Comparison of ENCODE assay signal across 18 cellular contexts in the genomic region with DNA sequence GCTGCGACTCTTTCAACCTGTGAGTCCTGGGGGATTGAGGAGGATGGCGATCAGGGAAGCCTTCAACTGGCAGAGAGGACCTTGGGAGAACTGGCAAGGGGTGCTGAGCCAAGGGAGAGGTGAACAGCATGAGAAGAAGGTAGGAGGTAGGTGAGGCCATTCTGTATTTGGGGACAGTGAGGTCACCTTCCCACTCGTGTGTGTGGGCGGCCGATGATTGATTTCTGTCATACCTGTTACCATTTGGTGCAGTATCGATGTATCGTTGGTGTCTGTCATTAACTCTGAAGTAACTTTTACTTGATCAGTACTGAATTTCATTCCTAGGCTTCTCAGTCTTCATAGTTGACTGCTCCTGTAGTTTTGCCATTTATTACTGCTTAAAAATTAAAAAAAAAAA. TPM values are rescaled to one million over a fixed set of nuclear protein-coding genes. Genes with fewer than 3 reads are reported as not detected.
DNase-seq lines count a peak whose midpoint lies in the region; ATAC-seq and TF ChIP-seq lines count a peak whose summit lies in the region.
"Had no signal": no experiment of that assay in that cellular context is flagged by ENCODE, and none has a peak within 500 bp of the region (broad histone marks: within the 10 kb centered on the region; RNA-seq: fewer than 3 reads in every experiment).

No MANE protein-coding gene starts in this region.

- H3K27me3 ChIP-seq in SJCRH30: peaks cover 8% of the 10 kb centered on the region; the same call in 1 of the 2 replicates
- H3K27me3 ChIP-seq: BLaER1 treated with 17β-estradiol and CSF1 and Interleukin-3, amounts not matched to agents 10 nM and 100 nM; MG63 had no signal

- H3K9me3 Mint-ChIP-seq in T-helper 2 cell treated with Interferon-gamma antibody and Interleukin-4, amounts not matched to agents 5 μg/mL and 100 μg/mL, for 36 hours: no peaks in the 10 kb centered on the region
- H3K9me3 Mint-ChIP-seq in central memory CD8-positive, alpha-beta T cell: no peaks in the 10 kb centered on the region

- peaks cover 59% of the 10 kb centered on the region for H3K4me1 Mint-ChIP-seq in T-helper 2 cell treated with Interferon-gamma antibody and Interleukin-4, amounts not matched to agents 5 μg/mL and 100 μg/mL, for 36 hours (ENCODE audit: low read depth)
- peaks cover 50% of the 10 kb centered on the region for H3K4me1 Mint-ChIP-seq in central memory CD8-positive, alpha-beta T cell

- TF ChIP-seq CTCF in GM20000 (IDR thresholded peaks at IDR 0.05; ENCODE audit: extremely low read depth, missing control alignments): no peak

- peak; percentile 10 for DNase-seq in GM20000 (ENCODE audit: low spot score)
- DNase-seq in T-helper 2 cell treated with Interferon-gamma antibody and Interleukin-4, amounts not matched to agents 5 μg/mL and 100 μg/mL, for 36 hours (ENCODE audit: low spot score): no peak
- no peak for DNase-seq in central memory CD8-positive, alpha-beta T cell (ENCODE audit: low spot score in 2 of 2)
- DNase-seq in stimulated activated CD4-positive, alpha-beta T cell treated with anti-CD3 and anti-CD28 coated beads, Interleukin-4, amount 100 ng/mL, for 4 hours: peak; percentile 41 to 43
- no peak for DNase-seq in SJCRH30
- no peak for DNase-seq in HT-29 (ENCODE audit: low spot score)
- DNase-seq: cortex of kidney, heart right ventricle, MG63, NCI-H2081 treated with DMSO at 0.1 percent for 48 hours, NCI-H774, pancreas had no signal

- H3K9me3 ChIP-seq in SJCRH30 (replicated peaks): no peaks in the 10 kb centered on the region
- H3K9me3 ChIP-seq: esophagus muscularis mucosa, heart right ventricle, MG63, pancreas had no signal

- H3K27ac ChIP-seq in SJCRH30: no peak overlapping the region
- H3K27ac ChIP-seq: esophagus muscularis mucosa, heart right ventricle, pancreas, RWPE1, tibial nerve had no signal

- ATAC-seq in central memory CD8-positive, alpha-beta T cell (replicated peaks; ENCODE audit: extremely low read depth, poor library complexity, severe bottlenecking): no peak
- no peak for ATAC-seq in GM18909 (IDR thresholded peaks at IDR 0.05; ENCODE audit: poor library complexity, unreplicated experiment)
- ATAC-seq: heart right ventricle, pancreas had no signal

- peak overlapping the region; percentile 32 for H3K4me3 Mint-ChIP-seq in T-helper 2 cell treated with Interferon-gamma antibody and Interleukin-4, amounts not matched to agents 5 μg/mL and 100 μg/mL, for 36 hours
- H3K4me3 Mint-ChIP-seq in central memory CD8-positive, alpha-beta T cell: no peak overlapping the region

- no peaks in the 10 kb centered on the region for H3K4me1 ChIP-seq in SJCRH30

- peak overlapping the region; percentile 72 for H3K27ac Mint-ChIP-seq in T-helper 2 cell treated with Interferon-gamma antibody and Interleukin-4, amounts not matched to agents 5 μg/mL and 100 μg/mL, for 36 hours
- peak overlapping the region; percentile 76 for H3K27ac Mint-ChIP-seq in central memory CD8-positive, alpha-beta T cell (ENCODE audit: low read depth)

- H3K27me3 Mint-ChIP-seq in T-helper 2 cell treated with Interferon-gamma antibody and Interleukin-4, amounts not matched to agents 5 μg/mL and 100 μg/mL, for 36 hours (ENCODE audit: low read depth): peaks cover 3% of the 10 kb centered on the region
- no peaks in the 10 kb centered on the region for H3K27me3 Mint-ChIP-seq in central memory CD8-positive, alpha-beta T cell

- H3K36me3 ChIP-seq in SJCRH30: no peaks in the 10 kb centered on the region
- H3K36me3 ChIP-seq: BLaER1 treated with 17β-estradiol and CSF1 and Interleukin-3, amounts not matched to agents 10 nM and 100 nM; esophagus muscularis mucosa; heart right ventricle; MG63; pancreas; tibial nerve had no signal

- H3K4me3 ChIP-seq in SJCRH30: no peak overlapping the region
- H3K4me3 ChIP-seq: BLaER1 treated with 17β-estradiol and CSF1 and Interleukin-3, amounts not matched to agents 10 nM and 100 nM; esophagus muscularis mucosa; heart right ventricle; MG63; pancreas; skin epidermis; tibial nerve had no signal

- H3K36me3 Mint-ChIP-seq in T-helper 2 cell treated with Interferon-gamma antibody and Interleukin-4, amounts not matched to agents 5 μg/mL and 100 μg/mL, for 36 hours (ENCODE audit: low read depth): peaks cover 8% of the 10 kb centered on the region
- H3K36me3 Mint-ChIP-seq in central memory CD8-positive, alpha-beta T cell (ENCODE audit: insufficient read depth): peaks cover 23% of the 10 kb centered on the region

RNA-seq across cellular contexts. Expression of a gene that starts 3.8 kb away (rescaled TPM):
- 1.0 and 1.9 TPM in 2 replicates for total RNA-seq in SJCRH30 (2014; rRNA removed; shearing (Covaris generic))
- total RNA-seq in HT-29 (2014; rRNA removed; shearing (Covaris generic)): 2.0 and 2.1 TPM in 2 replicates

RNA-seq across cellular contexts. Expression of a gene that starts 4.2 kb away (rescaled TPM):
- 0.18 and 0.30 TPM in 2 replicates for total RNA-seq in SJCRH30 (2014; rRNA removed; shearing (Covaris generic))
- total RNA-seq in HT-29 (2014; rRNA removed; shearing (Covaris generic)): 1.3 TPM in 1 of 2 replicates, not detected in the other

RNA-seq across cellular contexts. Expression of a gene that starts 47.2 kb away (rescaled TPM):
- total RNA-seq in SJCRH30 (2014; rRNA removed; shearing (Covaris generic)): 102 and 105 TPM in 2 replicates
- total RNA-seq in HT-29 (2014; rRNA removed; shearing (Covaris generic)): 12.4 and 20.0 TPM in 2 replicates

Comparison
In these comparisons a context has a peak if more than half of its experiments do, and no peak if none do; other contexts are left out.
1. DNase-seq: peak in GM20000 (single experiment) and stimulated activated CD4-positive, alpha-beta T cell treated with anti-CD3 and anti-CD28 coated beads, Interleukin-4, amount 100 ng/mL, for 4 hours (2 of 2); none in T-helper 2 cell treated with Interferon-gamma antibody and Interleukin-4, amounts not matched to agents 5 μg/mL and 100 μg/mL, for 36 hours (single experiment), central memory CD8-positive, alpha-beta T cell (0 of 2), SJCRH30 (0 of 2) and HT-29 (single experiment).